In the genomic region with DNA sequence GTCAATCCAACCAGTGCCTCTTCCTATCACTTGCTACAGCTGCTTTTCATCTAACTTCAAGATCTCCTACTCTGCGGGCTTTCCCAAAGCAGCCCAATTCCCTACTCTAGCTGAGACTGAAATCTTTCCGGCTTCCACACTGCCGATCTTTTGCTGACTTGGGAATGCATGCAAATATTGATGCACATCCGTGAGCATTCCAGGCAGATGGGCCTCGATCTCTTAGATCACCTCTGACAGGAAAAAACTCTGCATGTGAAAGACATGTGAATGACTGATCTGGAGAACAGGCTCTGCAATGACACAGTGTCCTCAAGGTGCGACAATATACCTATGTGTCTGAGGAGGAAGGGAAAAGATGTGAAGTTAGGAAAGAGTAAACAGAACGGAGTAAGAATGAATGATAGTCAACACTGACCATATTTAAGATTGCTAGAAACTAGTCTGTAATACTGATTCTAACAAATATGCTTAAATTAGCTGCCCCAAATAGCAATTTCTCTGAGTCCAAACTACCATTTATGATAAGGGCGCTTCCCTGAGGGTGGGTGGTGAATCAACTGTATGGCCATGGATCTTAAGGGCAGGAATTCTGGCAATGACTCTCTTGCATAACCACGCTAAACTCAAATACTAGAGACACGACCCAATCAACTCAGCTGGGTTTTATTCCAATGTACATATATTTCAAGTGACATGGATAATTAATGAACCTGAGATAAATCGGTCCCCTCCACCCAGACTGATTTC, we compare ENCODE assay signal across 20 cellular contexts. TPM values are rescaled to one million over a fixed set of nuclear protein-coding genes. Genes with fewer than 3 reads are reported as not detected.
A peak's percentile ranks its signal among the peaks of the same experiment; 100 is the strongest.
DNase-seq lines count a peak whose midpoint lies in the region; ATAC-seq and TF ChIP-seq lines count a peak whose summit lies in the region.
"Had no signal": no experiment of that assay in that cellular context is flagged by ENCODE, and none has a peak within 500 bp of the region (broad histone marks: within the 10 kb centered on the region; RNA-seq: fewer than 3 reads in every experiment).

No MANE protein-coding gene starts in this region.

- H3K36me3 Mint-ChIP-seq in CD4-positive, CD25-positive, alpha-beta regulatory T cell, result peaks cover 4% of the 10 kb centered on the region
- peaks cover 6% of the 10 kb centered on the region for H3K36me3 Mint-ChIP-seq in WTC11
- H3K36me3 Mint-ChIP-seq in endodermal cell (ENCODE audit: low read depth), result peaks cover 9% of the 10 kb centered on the region
- H3K36me3 Mint-ChIP-seq in nephron progenitor cell (ENCODE audit: low read depth), result peaks cover 19% of the 10 kb centered on the region

- no peaks in the 10 kb centered on the region for H3K9me3 ChIP-seq in CD4-positive, CD25-positive, alpha-beta regulatory T cell (ENCODE audit: control insufficient read depth in 2 of 2, low read length in 2 of 2)
- H3K9me3 ChIP-seq in endodermal cell (ENCODE audit: control insufficient read depth, low read length), result no peaks in the 10 kb centered on the region
- H3K9me3 ChIP-seq: BLaER1 had no signal

- no peak overlapping the region for H3K27ac ChIP-seq in CD4-positive, CD25-positive, alpha-beta regulatory T cell (ENCODE audit: insufficient read depth, low read length, poor library complexity, severe bottlenecking)
- no peak overlapping the region for H3K27ac ChIP-seq in endodermal cell (ENCODE audit: low read depth, low read length)
- H3K27ac ChIP-seq: 22Rv1, BLaER1, C4-2B had no signal

- WGBS in endodermal cell (ENCODE audit: insufficient coverage in 1 of 2, insufficient read length in 1 of 2), 2 experiments, result 89% methylated on average over 9 to 11 of the region's 11 CpGs

- H3K4me1 ChIP-seq in CD4-positive, CD25-positive, alpha-beta regulatory T cell (ENCODE audit: control insufficient read depth, insufficient read depth, low read length, poor library complexity, severe bottlenecking), result peaks cover 12% of the 10 kb centered on the region
- no peaks in the 10 kb centered on the region for H3K4me1 ChIP-seq in endodermal cell (ENCODE audit: control insufficient read depth, insufficient read depth, low read length)

- H3K36me3 ChIP-seq in CD4-positive, CD25-positive, alpha-beta regulatory T cell (ENCODE audit: control insufficient read depth, insufficient read depth, low read length), result peaks cover 17% of the 10 kb centered on the region
- H3K36me3 ChIP-seq in endodermal cell (ENCODE audit: control insufficient read depth, insufficient read depth, low read length), result peaks cover 17% of the 10 kb centered on the region

- H3K27ac Mint-ChIP-seq in CD4-positive, CD25-positive, alpha-beta regulatory T cell, result peak overlapping the region in 2 of 3 donors; percentile 15 to 43
- peak overlapping the region; percentile 41; the same call in 1 of the 2 replicates for H3K27ac Mint-ChIP-seq in WTC11
- H3K27ac Mint-ChIP-seq in endodermal cell, result no peak overlapping the region
- peak overlapping the region; percentile 28 for H3K27ac Mint-ChIP-seq in nephron progenitor cell
- H3K27ac Mint-ChIP-seq: B cell; CD4-positive, alpha-beta T cell had no signal

- CTCF ChIA-PET in WTC11 (lab: Charles Lee), result no interaction called here

- ATAC-seq in CD4-positive, CD25-positive, alpha-beta regulatory T cell (ENCODE audit: low read depth in 2 of 2), result no peak
- ATAC-seq in WTC11, result peak; percentile 38
- no peak for ATAC-seq in HG03520 (IDR thresholded peaks at IDR 0.05; ENCODE audit: unreplicated experiment)
- no peak for ATAC-seq in GM21529 (IDR thresholded peaks at IDR 0.05; ENCODE audit: unreplicated experiment)
- ATAC-seq in GM19035 (IDR thresholded peaks at IDR 0.05; ENCODE audit: unreplicated experiment), result no peak

- TF ChIP-seq CTCF in WTC11 (IDR thresholded peaks at IDR 0.05), result no peak
- TF ChIP-seq CTCF in endodermal cell (conservative IDR thresholded peaks at IDR 0.05), result no peak
- no peak for TF ChIP-seq CTCF in nephron progenitor cell (IDR thresholded peaks at IDR 0.05)

- no peaks in the 10 kb centered on the region for H3K27me3 ChIP-seq in CD4-positive, CD25-positive, alpha-beta regulatory T cell (ENCODE audit: control insufficient read depth, insufficient read depth, low read length)
- no peaks in the 10 kb centered on the region for H3K27me3 ChIP-seq in endodermal cell (ENCODE audit: control insufficient read depth, insufficient read depth, low read length, poor library complexity, severe bottlenecking)
- H3K27me3 ChIP-seq: BLaER1 had no signal

- DNase-seq in CD4-positive, CD25-positive, alpha-beta regulatory T cell, result no peak
- DNase-seq in WTC11 (ENCODE audit: low spot score) (no peak), endodermal cell (peak; percentile 14), nephron progenitor cell (no peak), RKO (ENCODE audit: low spot score) (no peak)
- DNase-seq: Calu3; CD4-positive, alpha-beta T cell; CD8-positive, alpha-beta memory T cell; DMS53; DMS79 treated with DMSO at 0.1 percent for 48 hours; GF-D8; H7; HCEC 1CT had no signal

- POLR2A ChIA-PET in WTC11 (lab: Charles Lee), result no interaction called here

- H3K4me1 Mint-ChIP-seq in CD4-positive, CD25-positive, alpha-beta regulatory T cell, result peaks cover 18 to 55% (median 41%) of the 10 kb centered on the region in 4 donors
- peaks cover 15% of the 10 kb centered on the region for H3K4me1 Mint-ChIP-seq in WTC11
- H3K4me1 Mint-ChIP-seq in endodermal cell, result peaks cover 17% of the 10 kb centered on the region
- peaks cover 6% of the 10 kb centered on the region for H3K4me1 Mint-ChIP-seq in nephron progenitor cell

- H3K4me3 Mint-ChIP-seq in CD4-positive, CD25-positive, alpha-beta regulatory T cell, result peak overlapping the region in 1 of 4 donors; percentile 43
- H3K4me3 Mint-ChIP-seq in WTC11 (no peak overlapping the region), endodermal cell (no peak overlapping the region), nephron progenitor cell (no peak overlapping the region)
- H3K4me3 Mint-ChIP-seq: B cell; CD4-positive, alpha-beta T cell; CD8-positive, alpha-beta memory T cell had no signal

- H3K9me3 Mint-ChIP-seq in CD4-positive, CD25-positive, alpha-beta regulatory T cell, result no peaks in the 10 kb centered on the region
- no peaks in the 10 kb centered on the region for H3K9me3 Mint-ChIP-seq in WTC11
- no peaks in the 10 kb centered on the region for H3K9me3 Mint-ChIP-seq in endodermal cell
- H3K9me3 Mint-ChIP-seq in nephron progenitor cell, result no peaks in the 10 kb centered on the region
- H3K9me3 Mint-ChIP-seq: CD4-positive, alpha-beta T cell; CD8-positive, alpha-beta memory T cell had no signal

- no peak overlapping the region for H3K9ac ChIP-seq in endodermal cell (ENCODE audit: extremely low read depth, low read length, poor library complexity, severe bottlenecking)
- H3K9ac ChIP-seq: BLaER1 had no signal

- no peaks in the 10 kb centered on the region for H3K27me3 Mint-ChIP-seq in CD4-positive, CD25-positive, alpha-beta regulatory T cell
- H3K27me3 Mint-ChIP-seq in WTC11 (ENCODE audit: low read depth) (no peaks in the 10 kb centered on the region), endodermal cell (ENCODE audit: insufficient read depth) (no peaks in the 10 kb centered on the region), nephron progenitor cell (ENCODE audit: low read depth, poor library complexity) (no peaks in the 10 kb centered on the region)
- H3K27me3 Mint-ChIP-seq: B cell; CD4-positive, alpha-beta T cell; CD8-positive, alpha-beta memory T cell had no signal

- no peak overlapping the region for H3K4me3 ChIP-seq in CD4-positive, CD25-positive, alpha-beta regulatory T cell (ENCODE audit: low read depth, low read length)
- no peak overlapping the region for H3K4me3 ChIP-seq in endodermal cell (ENCODE audit: low read length)
- H3K4me3 ChIP-seq: BLaER1 had no signal

TF ChIP-seq in WTC11, 78 proteins besides CTCF, POLR2A, EP300 and RAD21 (continues in another document):
- TF ChIP-seq, protein P1, sequence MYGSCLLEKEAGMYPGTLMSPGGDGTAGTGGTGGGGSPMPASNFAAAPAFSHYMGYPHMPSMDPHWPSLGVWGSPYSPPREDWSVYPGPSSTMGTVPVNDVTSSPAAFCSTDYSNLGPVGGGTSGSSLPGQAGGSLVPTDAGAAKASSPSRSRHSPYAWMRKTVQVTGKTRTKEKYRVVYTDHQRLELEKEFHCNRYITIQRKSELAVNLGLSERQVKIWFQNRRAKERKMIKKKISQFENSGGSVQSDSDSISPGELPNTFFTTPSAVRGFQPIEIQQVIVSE (CRISPR knock-in tag; IDR thresholded peaks at IDR 0.05; ENCODE audit: borderline replicate concordance), result no peak

RNA-seq across cellular contexts. Expression of gene TAF5L, which starts 8.4 kb away (rescaled TPM):
- total RNA-seq in CD4-positive, CD25-positive, alpha-beta regulatory T cell, result 33.6 TPM
- polyA plus RNA-seq in CD4-positive, CD25-positive, alpha-beta regulatory T cell, result 10 to 100 TPM in 1 of 4 donors, 1 to 10 TPM in 3; 4.6 to 11.3 (median 5.4) TPM
- 17.9 to 23.8 TPM (median 18.9 TPM) in 3 replicates for total RNA-seq in WTC11 (2021)
- total RNA-seq in endodermal cell, result 10 to 100 TPM; 13.1 to 17.7 TPM
- polyA plus RNA-seq in endodermal cell (2013, experiment 1 of 2), result 17.1 TPM
- polyA plus RNA-seq in endodermal cell (2013, experiment 2 of 2), result 18.4 TPM

RNA-seq across cellular contexts. Expression of gene URB2, which starts 8.5 kb away (rescaled TPM):
- total RNA-seq in CD4-positive, CD25-positive, alpha-beta regulatory T cell, result 10.4 TPM
- polyA plus RNA-seq in CD4-positive, CD25-positive, alpha-beta regulatory T cell, result 10 to 100 TPM in 1 of 4 donors, 1 to 10 TPM in 3; 2.9 to 10.2 (median 5.3) TPM
- total RNA-seq in WTC11 (2021) (20.7 to 24.6 TPM (median 22.5 TPM) in 3 replicates), endodermal cell (10 to 100 TPM; 18.6 to 20.3 TPM)
- 10.0 TPM for polyA plus RNA-seq in endodermal cell (2013, experiment 1 of 2)
- polyA plus RNA-seq in endodermal cell (2013, experiment 2 of 2), result 8.4 TPM

RNA-seq across cellular contexts. Expression of gene ABCB10, which starts 59.0 kb away (rescaled TPM):
- total RNA-seq in CD4-positive, CD25-positive, alpha-beta regulatory T cell, result 17.1 TPM
- 10 to 100 TPM; 10.5 to 20.0 (median 16.2) TPM for polyA plus RNA-seq in CD4-positive, CD25-positive, alpha-beta regulatory T cell
- 9.2 to 11.0 TPM (median 11.0 TPM) in 3 replicates for total RNA-seq in WTC11 (2021)
- 10 to 100 TPM; 14.6 to 18.1 TPM for total RNA-seq in endodermal cell
- 8.7 TPM for polyA plus RNA-seq in endodermal cell (2013, experiment 1 of 2)
- 8.5 TPM for polyA plus RNA-seq in endodermal cell (2013, experiment 2 of 2)
